In the genomic region with DNA sequence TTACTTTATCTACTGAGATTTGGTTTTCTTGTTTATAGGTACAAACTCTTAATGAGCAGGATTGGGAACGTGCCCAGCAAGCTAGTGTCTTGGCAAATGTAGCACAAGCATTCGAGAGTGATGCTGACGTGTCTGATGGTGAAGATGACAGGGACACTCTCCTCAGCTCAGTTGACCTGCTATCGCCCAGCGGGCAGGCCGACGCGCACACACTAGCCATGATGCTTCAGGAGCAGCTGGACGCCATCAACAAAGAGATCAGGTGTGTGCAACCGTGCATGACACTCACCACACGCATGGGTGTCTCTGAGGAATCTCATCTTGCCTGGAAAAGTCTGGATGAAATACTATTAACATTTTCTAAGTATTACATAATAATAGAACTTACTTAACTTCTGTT, we compare ENCODE assay signal across 17 cellular contexts. TPM values are rescaled to one million over a fixed set of nuclear protein-coding genes. Genes with fewer than 3 reads are reported as not detected.
"Had no signal": no experiment of that assay in that cellular context is flagged by ENCODE, and none has a peak within 500 bp of the region (broad histone marks: within the 10 kb centered on the region; RNA-seq: fewer than 3 reads in every experiment).

No MANE protein-coding gene starts in this region.

- ATAC-seq: activated CD8-positive, alpha-beta T cell treated with anti-CD3 and anti-CD28 coated beads, Interleukin-2, amount 10 ng/mL, durations not matched to agents 7 days and 5 days had no signal

- H3K4me3 ChIP-seq: ascending aorta, coronary artery, esophagus muscularis mucosa, skin epidermis, transverse colon, vagina had no signal

- H3K27ac ChIP-seq: ascending aorta, coronary artery, esophagus muscularis mucosa, skin epidermis, transverse colon, vagina had no signal

- H3K4me1 ChIP-seq: ascending aorta, esophagus muscularis mucosa, transverse colon, vagina had no signal

- H3K9me3 ChIP-seq: ascending aorta, esophagus muscularis mucosa, transverse colon, vagina had no signal

- H3K27me3 ChIP-seq: ascending aorta, esophagus muscularis mucosa, transverse colon, vagina had no signal

- DNase-seq: activated CD4-positive, alpha-beta T cell treated with anti-CD3 and anti-CD28 coated beads, Interleukin-2, amount 10 ng/mL, durations not matched to agents 7 days and 5 days; activated CD8-positive, alpha-beta memory T cell treated with anti-CD3 and anti-CD28 coated beads, Interleukin-2, amount 50 U/mL, for 4 hours; activated CD8-positive, alpha-beta T cell treated with anti-CD3 and anti-CD28 coated beads, Interleukin-2, amount 10 ng/mL, durations not matched to agents 7 days and 5 days; activated effector memory CD4-positive, alpha-beta T cell treated with Interleukin-2 at 50 U/mL for 16 hours; activated naive CD4-positive, alpha-beta T cell treated with anti-CD3 and anti-CD28 coated beads, Interleukin-2, amount 50 U/mL, for 16 hours; activated T-cell treated with anti-CD3 and anti-CD28 coated beads, Interleukin-2, amount 50 U/mL, for 48 hours; effector CD4-positive, alpha-beta T cell; immature natural killer cell; retina; stimulated activated CD4-positive, alpha-beta T cell treated with anti-CD3 and anti-CD28 coated beads, Interleukin-15, amount 100 ng/mL, for 24 hours; stimulated activated CD4-positive, alpha-beta T cell treated with anti-CD3 and anti-CD28 coated beads, Interleukin-2, amount 100 ng/mL, for 48 hours; transverse colon had no signal

RNA-seq across cellular contexts. Expression of a gene that starts 54.7 kb away (rescaled TPM):
- total RNA-seq: activated CD8-positive, alpha-beta T cell treated with anti-CD3 and anti-CD28 coated beads, Interleukin-2, amount 10 ng/mL, durations not matched to agents 7 days and 5 days had no signal
